Comparison of ENCODE assay signal across 27 cellular contexts in genomic region chr13:60623131-60623530, GRCh38.
"Had no signal": no experiment of that assay in that cellular context is flagged by ENCODE, and none has a peak within 500 bp of the region (broad histone marks: within the 10 kb centered on the region; RNA-seq: fewer than 3 reads in every experiment).

No MANE protein-coding gene starts in this region.

- H3K4me1 Mint-ChIP-seq: naive thymus-derived CD8-positive, alpha-beta T cell; nephron progenitor cell; neural crest cell; stimulated activated effector memory CD8-positive, alpha-beta T cell treated with anti-CD3 and anti-CD28 coated beads, Interleukin-12 subunit alpha, Interleukin-12 subunit beta, amount 100 ng/mL, for 72 hours; stimulated activated naive B cell treated with anti-CD40 and anti-IgM and Interleukin-4, amounts not matched to agents 10 μg/mL and 1 μg/mL and 100 μg/mL, for 72 hours had no signal

- H3K36me3 Mint-ChIP-seq: naive thymus-derived CD8-positive, alpha-beta T cell; natural killer cell treated with Interleukin-12 subunit alpha and Interleukin-12 subunit beta and Interleukin-15 and Interleukin-18, amount 100 ng/mL, for 72 hours; stimulated activated effector memory CD8-positive, alpha-beta T cell treated with anti-CD3 and anti-CD28 coated beads, Interleukin-12 subunit alpha, Interleukin-12 subunit beta, amount 100 ng/mL, for 72 hours; stimulated activated naive B cell treated with anti-CD40 and anti-IgM and Interleukin-4, amounts not matched to agents 10 μg/mL and 1 μg/mL and 100 μg/mL, for 72 hours had no signal

- DNase-seq: naive thymus-derived CD8-positive, alpha-beta T cell; nephron progenitor cell; nucleus accumbens; pancreas; right cardiac atrium; right lobe of liver; sigmoid colon; small intestine; stimulated activated CD4-positive, alpha-beta T cell treated with anti-CD3 and anti-CD28 coated beads, Interleukin-15, amount 100 ng/mL, for 24 hours; stimulated activated CD4-positive, alpha-beta T cell treated with anti-CD3 and anti-CD28 coated beads, Interleukin-2, amount 100 ng/mL, for 24 hours; stimulated activated CD4-positive, alpha-beta T cell treated with anti-CD3 and anti-CD28 coated beads, Interleukin-2, amount 100 ng/mL, for 48 hours; stimulated activated CD4-positive, alpha-beta T cell treated with anti-CD3 and anti-CD28 coated beads, Interleukin-4, amount 100 ng/mL, for 24 hours; stimulated activated naive B cell treated with anti-CD40 and anti-IgM and Interleukin-4, amounts not matched to agents 10 μg/mL and 1 μg/mL and 100 μg/mL, for 72 hours; stimulated activated naive CD4-positive, alpha-beta T cell treated with Interleukin-2 at 50 U/mL for 16 hours; stomach; thyroid gland; upper lobe of left lung had no signal

- H3K4me1 ChIP-seq: pancreas, prostate gland, right lobe of liver, sigmoid colon, stomach, thyroid gland, tibial nerve, upper lobe of left lung, vagina had no signal

- H3K9me3 ChIP-seq: neutrophil, pancreas, prostate gland, right lobe of liver, sigmoid colon, stomach, thoracic aorta, thyroid gland, tibial nerve, upper lobe of left lung, vagina had no signal

- H3K36me3 ChIP-seq: neutrophil, pancreas, prostate gland, right lobe of liver, sigmoid colon, stomach, thoracic aorta, thyroid gland, tibial nerve, upper lobe of left lung, vagina had no signal

- H3K4me3 Mint-ChIP-seq: naive thymus-derived CD8-positive, alpha-beta T cell; natural killer cell treated with Interleukin-12 subunit alpha and Interleukin-12 subunit beta and Interleukin-15 and Interleukin-18, amount 100 ng/mL, for 72 hours; nephron progenitor cell; neural crest cell; stimulated activated effector memory CD8-positive, alpha-beta T cell treated with anti-CD3 and anti-CD28 coated beads, Interleukin-12 subunit alpha, Interleukin-12 subunit beta, amount 100 ng/mL, for 72 hours; stimulated activated naive B cell treated with anti-CD40 and anti-IgM and Interleukin-4, amounts not matched to agents 10 μg/mL and 1 μg/mL and 100 μg/mL, for 72 hours; stimulated activated naive CD8-positive, alpha-beta T cell treated with anti-CD3 and anti-CD28 coated beads, Interleukin-15, Interleukin-2, amounts not matched to agents 100 ng/mL and 50 ng/mL, for 24 hours had no signal

- H3K27ac ChIP-seq: neutrophil, pancreas, prostate gland, right lobe of liver, sigmoid colon, stomach, thoracic aorta, thyroid gland, tibial nerve, upper lobe of left lung, vagina had no signal

- FAIRE-seq: pancreas, small intestine, urothelium cell line had no signal

- H3K27ac Mint-ChIP-seq: naive thymus-derived CD8-positive, alpha-beta T cell; natural killer cell treated with Interleukin-12 subunit alpha and Interleukin-12 subunit beta and Interleukin-15 and Interleukin-18, amount 100 ng/mL, for 72 hours; nephron progenitor cell; stimulated activated effector memory CD8-positive, alpha-beta T cell treated with anti-CD3 and anti-CD28 coated beads, Interleukin-12 subunit alpha, Interleukin-12 subunit beta, amount 100 ng/mL, for 72 hours; stimulated activated naive B cell treated with anti-CD40 and anti-IgM and Interleukin-4, amounts not matched to agents 10 μg/mL and 1 μg/mL and 100 μg/mL, for 72 hours; stimulated activated naive CD8-positive, alpha-beta T cell treated with anti-CD3 and anti-CD28 coated beads, Interleukin-15, Interleukin-2, amounts not matched to agents 100 ng/mL and 50 ng/mL, for 24 hours had no signal

- H3K27me3 Mint-ChIP-seq: natural killer cell treated with Interleukin-12 subunit alpha and Interleukin-12 subunit beta and Interleukin-15 and Interleukin-18, amount 100 ng/mL, for 72 hours had no signal

- H3K4me3 ChIP-seq: pancreas, prostate gland, right lobe of liver, sigmoid colon, stomach, thoracic aorta, thyroid gland, tibial nerve, upper lobe of left lung, vagina had no signal

- H3K9me3 Mint-ChIP-seq: natural killer cell treated with Interleukin-12 subunit alpha and Interleukin-12 subunit beta and Interleukin-15 and Interleukin-18, amount 100 ng/mL, for 72 hours; stimulated activated effector memory CD8-positive, alpha-beta T cell treated with anti-CD3 and anti-CD28 coated beads, Interleukin-12 subunit alpha, Interleukin-12 subunit beta, amount 100 ng/mL, for 72 hours; stimulated activated naive CD8-positive, alpha-beta T cell treated with anti-CD3 and anti-CD28 coated beads, Interleukin-15, Interleukin-2, amounts not matched to agents 100 ng/mL and 50 ng/mL, for 24 hours had no signal
